10 cellular contexts compared by ENCODE assay signal in genomic region chr1:22500476-22500875, GRCh38. TPM values are rescaled to one million over a fixed set of nuclear protein-coding genes. Genes with fewer than 3 reads are reported as not detected.
DNase-seq lines count a peak whose midpoint lies in the region; ATAC-seq and TF ChIP-seq lines count a peak whose summit lies in the region.
"Had no signal": no experiment of that assay in that cellular context is flagged by ENCODE, and none has a peak within 500 bp of the region (broad histone marks: within the 10 kb centered on the region; RNA-seq: fewer than 3 reads in every experiment).

No MANE protein-coding gene starts in this region.

- no peak overlapping the region for H3K4me3 ChIP-seq in lung
- H3K4me3 ChIP-seq in CD8-positive, alpha-beta T cell (ENCODE audit: low read depth, low read length) = no peak overlapping the region

- CTCF ChIA-PET in CD8-positive, alpha-beta T cell (lab: Charles Lee) = no interaction called here

- ATAC-seq in lung (ENCODE audit: insufficient read depth, low FRiP score) (peak; percentile 47), GM21367 (IDR thresholded peaks at IDR 0.05; ENCODE audit: unreplicated experiment) (no peak)
- ATAC-seq in CD8-positive, alpha-beta T cell = no peak
- ATAC-seq in stimulated activated naive B cell treated with anti-CD40 and anti-IgM and Interleukin-4, amounts not matched to agents 10 μg/mL and 1 μg/mL and 100 μg/mL, for 72 hours (replicated peaks) = no peak

- DNase-seq in DMS 273 treated with DMSO at 0.1 percent for 48 hours (lab: John Stamatoyannopoulos, UW) (peak; percentile 75), NCI-H1417 treated with DMSO at 0.1 percent for 48 hours (lab: John Stamatoyannopoulos, UW) (peak; percentile 11), lung (ENCODE audit: low spot score) (peak; percentile 70)
- DNase-seq in stimulated activated CD4-positive, alpha-beta T cell treated with anti-CD3 and anti-CD28 coated beads, Interleukin-1b, Interleukin-23, amount 100 ng/mL, for 48 hours = no peak
- no peak for DNase-seq in CD8-positive, alpha-beta T cell
- no peak for DNase-seq in stimulated activated naive B cell treated with anti-CD40 and anti-IgM and Interleukin-4, amounts not matched to agents 10 μg/mL and 1 μg/mL and 100 μg/mL, for 72 hours
- DNase-seq: activated CD4-positive, CD25-positive, alpha-beta regulatory T cell had no signal

- intact Hi-C loops in CD8-positive, alpha-beta T cell (cut with DNase I, micrococcal nuclease) = no loop called here

- peak overlapping the region in 1 of 2 donors; percentile 17 for H3K27ac ChIP-seq in lung (ENCODE audit: low read depth in 1 of 2, low read length in 1 of 2)
- no peak overlapping the region for H3K27ac ChIP-seq in CD8-positive, alpha-beta T cell (ENCODE audit: low read depth, low read length)
- H3K27ac ChIP-seq: HL-60 had no signal

- peak overlapping the region in 3 of 5 experiments; percentile 4 to 48 (median 4) for H3K27ac Mint-ChIP-seq in brain
- no peak overlapping the region for H3K27ac Mint-ChIP-seq in CD8-positive, alpha-beta T cell
- H3K27ac Mint-ChIP-seq in stimulated activated naive B cell treated with anti-CD40 and anti-IgM and Interleukin-4, amounts not matched to agents 10 μg/mL and 1 μg/mL and 100 μg/mL, for 72 hours = no peak overlapping the region

- H3K9me3 Mint-ChIP-seq in brain = no peaks in the 10 kb centered on the region
- H3K9me3 Mint-ChIP-seq in CD8-positive, alpha-beta T cell = no peaks in the 10 kb centered on the region
- no peaks in the 10 kb centered on the region for H3K9me3 Mint-ChIP-seq in stimulated activated naive B cell treated with anti-CD40 and anti-IgM and Interleukin-4, amounts not matched to agents 10 μg/mL and 1 μg/mL and 100 μg/mL, for 72 hours

- H3K36me3 ChIP-seq in lung (ENCODE audit: control insufficient read depth in 2 of 2, insufficient read depth in 2 of 2, low read length in 2 of 2) = peaks cover 2 to 7% of the 10 kb centered on the region in 2 donors
- no peaks in the 10 kb centered on the region for H3K36me3 ChIP-seq in CD8-positive, alpha-beta T cell (ENCODE audit: insufficient read depth, low read length)

- TF ChIP-seq CTCF in brain (conservative IDR thresholded peaks at IDR 0.05) = no peak
- no peak for TF ChIP-seq CTCF in lung (IDR thresholded peaks at IDR 0.05; ENCODE audit: control extremely low read depth, extremely low read depth)
- no peak for TF ChIP-seq CTCF in CD8-positive, alpha-beta T cell (IDR thresholded peaks at IDR 0.05)

- 27 to 61% methylated on average over 6 of the region's 6 CpGs for WGBS in lung, 2 donors

- H3K4me1 Mint-ChIP-seq in brain = peaks cover 76% of the 10 kb centered on the region
- peaks cover 2% of the 10 kb centered on the region for H3K4me1 Mint-ChIP-seq in CD8-positive, alpha-beta T cell (ENCODE audit: low read depth)
- peaks cover 5 to 10% of the 10 kb centered on the region in 2 donors for H3K4me1 Mint-ChIP-seq in stimulated activated naive B cell treated with anti-CD40 and anti-IgM and Interleukin-4, amounts not matched to agents 10 μg/mL and 1 μg/mL and 100 μg/mL, for 72 hours

- peaks cover 24% of the 10 kb centered on the region for H3K36me3 Mint-ChIP-seq in brain
- peaks cover 76% of the 10 kb centered on the region for H3K36me3 Mint-ChIP-seq in CD8-positive, alpha-beta T cell
- H3K36me3 Mint-ChIP-seq in stimulated activated naive B cell treated with anti-CD40 and anti-IgM and Interleukin-4, amounts not matched to agents 10 μg/mL and 1 μg/mL and 100 μg/mL, for 72 hours = peaks cover 27 to 35% of the 10 kb centered on the region in 2 donors

- H3K9me3 ChIP-seq in lung (ENCODE audit: control insufficient read depth in 2 of 2, insufficient read depth in 1 of 2, low read length in 1 of 2) = no peaks in the 10 kb centered on the region
- no peaks in the 10 kb centered on the region for H3K9me3 ChIP-seq in CD8-positive, alpha-beta T cell (ENCODE audit: low read length)

- peak overlapping the region in 2 of 5 experiments; percentile 0 to 8 for H3K4me3 Mint-ChIP-seq in brain
- H3K4me3 Mint-ChIP-seq in CD8-positive, alpha-beta T cell = no peak overlapping the region
- H3K4me3 Mint-ChIP-seq in stimulated activated naive B cell treated with anti-CD40 and anti-IgM and Interleukin-4, amounts not matched to agents 10 μg/mL and 1 μg/mL and 100 μg/mL, for 72 hours = no peak overlapping the region

- H3K27me3 Mint-ChIP-seq in brain = no peaks in the 10 kb centered on the region
- H3K27me3 Mint-ChIP-seq in CD8-positive, alpha-beta T cell (ENCODE audit: low read depth) = no peaks in the 10 kb centered on the region
- no peaks in the 10 kb centered on the region for H3K27me3 Mint-ChIP-seq in stimulated activated naive B cell treated with anti-CD40 and anti-IgM and Interleukin-4, amounts not matched to agents 10 μg/mL and 1 μg/mL and 100 μg/mL, for 72 hours

- H3K4me1 ChIP-seq in lung (ENCODE audit: control insufficient read depth in 2 of 2, insufficient read depth in 2 of 2, low read length in 2 of 2) = peaks cover 9 to 11% of the 10 kb centered on the region in 2 donors
- H3K4me1 ChIP-seq in CD8-positive, alpha-beta T cell (ENCODE audit: insufficient read depth, low read length) = no peaks in the 10 kb centered on the region

- POLR2A ChIA-PET in CD8-positive, alpha-beta T cell (lab: Charles Lee) = no interaction called here

- no peaks in the 10 kb centered on the region for H3K27me3 ChIP-seq in lung (ENCODE audit: control insufficient read depth, insufficient read depth)
- no peaks in the 10 kb centered on the region for H3K27me3 ChIP-seq in CD8-positive, alpha-beta T cell (ENCODE audit: insufficient read depth, low read length)

RNA-seq across cellular contexts. Expression of gene ZBTB40, which starts 48.8 kb away (rescaled TPM):
- 13.5 TPM for polyA plus RNA-seq in brain (ENCODE audit: insufficient read depth, low read depth, low replicate concordance)
- total RNA-seq in lung = 10 to 100 TPM; 16.6 to 19.3 TPM
- 1 to 10 TPM; 6.6 to 7.4 TPM for polyA plus RNA-seq in lung
- total RNA-seq in CD8-positive, alpha-beta T cell = 10 to 100 TPM; 20.9 to 21.3 TPM

Comparison
In these comparisons a context has a peak if more than half of its experiments do, and no peak if none do; other contexts are left out.
1. DNase-seq: peak in DMS 273 treated with DMSO at 0.1 percent for 48 hours (single experiment), NCI-H1417 treated with DMSO at 0.1 percent for 48 hours (single experiment) and lung (single experiment); none in stimulated activated CD4-positive, alpha-beta T cell treated with anti-CD3 and anti-CD28 coated beads, Interleukin-1b, Interleukin-23, amount 100 ng/mL, for 48 hours (single experiment), CD8-positive, alpha-beta T cell (0 of 7) and stimulated activated naive B cell treated with anti-CD40 and anti-IgM and Interleukin-4, amounts not matched to agents 10 μg/mL and 1 μg/mL and 100 μg/mL, for 72 hours (single experiment).
2. H3K27ac Mint-ChIP-seq: peak in brain (3 of 5); none in CD8-positive, alpha-beta T cell (single experiment) and stimulated activated naive B cell treated with anti-CD40 and anti-IgM and Interleukin-4, amounts not matched to agents 10 μg/mL and 1 μg/mL and 100 μg/mL, for 72 hours (single experiment).